In genomic region chr5:17714186-17714585, GRCh38 we compare ENCODE assay signal across 29 cellular contexts.
"Had no signal": no experiment of that assay in that cellular context is flagged by ENCODE, and none has a peak within 500 bp of the region (broad histone marks: within the 10 kb centered on the region; RNA-seq: fewer than 3 reads in every experiment).

No MANE protein-coding gene starts in this region.

- H3K36me3 ChIP-seq: ascending aorta, cardiac muscle cell, WERI-Rb-1 had no signal

- H3K4me3 ChIP-seq: ascending aorta, cardiac muscle cell had no signal

- H3K27me3 ChIP-seq: ascending aorta, cardiac muscle cell had no signal

- DNase-seq: activated CD4-positive, alpha-beta memory T cell treated with anti-CD3 and anti-CD28 coated beads, Interleukin-2, amount 10 ng/mL, durations not matched to agents 7 days and 5 days; activated CD4-positive, alpha-beta T cell treated with anti-CD3 and anti-CD28 coated beads for 1 hour; activated CD4-positive, alpha-beta T cell treated with anti-CD3 and anti-CD28 coated beads for 36 hours; activated CD4-positive, alpha-beta T cell treated with anti-CD3 and anti-CD28 coated beads for 48 hours; activated CD4-positive, alpha-beta T cell treated with anti-CD3 and anti-CD28 coated beads, Interleukin-2, amount 10 ng/mL, durations not matched to agents 7 days and 5 days; activated CD4-positive, alpha-beta T cell treated with anti-CD3 and anti-CD28 coated beads, Interleukin-2, amount 50 U/mL, for 48 hours; activated CD4-positive, CD25-positive, alpha-beta regulatory T cell; activated CD8-positive, alpha-beta memory T cell treated with anti-CD3 and anti-CD28 coated beads for 24 hours; activated CD8-positive, alpha-beta memory T cell treated with anti-CD3 and anti-CD28 coated beads, Interleukin-2, amount 10 ng/mL, durations not matched to agents 7 days and 5 days; activated CD8-positive, alpha-beta memory T cell treated with anti-CD3 and anti-CD28 coated beads, Interleukin-2, amount 50 U/mL, for 48 hours; activated CD8-positive, alpha-beta T cell treated with anti-CD3 and anti-CD28 coated beads, Interleukin-2, amount 10 ng/mL, durations not matched to agents 7 days and 5 days; activated effector memory CD4-positive, alpha-beta T cell treated with Interleukin-2 at 50 U/mL for 16 hours; activated gamma-delta T cell; activated naive CD4-positive, alpha-beta T cell treated with anti-CD3 and anti-CD28 coated beads, Interleukin-2, amount 10 ng/mL, durations not matched to agents 7 days and 5 days; activated naive CD4-positive, alpha-beta T cell treated with Interleukin-2 at 50 U/mL for 16 hours; activated naive CD8-positive, alpha-beta T cell treated with anti-CD3 and anti-CD28 coated beads, Interleukin-2, amount 10 ng/mL, durations not matched to agents 7 days and 5 days; activated naive CD8-positive, alpha-beta T cell treated with anti-CD3 and anti-CD28 coated beads, Interleukin-2, amount 50 U/mL, for 24 hours; activated T-cell treated with anti-CD3 and anti-CD28 coated beads, Interleukin-2, amount 50 U/mL, for 24 hours; activated T-cell treated with anti-CD3 and anti-CD28 coated beads, Interleukin-2, amount 50 U/mL, for 48 hours; amygdala; anterior cingulate cortex; caudate nucleus; cerebellar nuclear complex; T-helper 17 cell; WERI-Rb-1 had no signal

- ATAC-seq: activated CD4-positive, alpha-beta T cell treated with anti-CD3 and anti-CD28 coated beads for 36 hours; activated CD4-positive, CD25-positive, alpha-beta regulatory T cell treated with anti-CD3 and anti-CD28 coated beads, Interleukin-2, amount 50 U/mL, for 24 hours; activated CD8-positive, alpha-beta memory T cell treated with anti-CD3 and anti-CD28 coated beads, Interleukin-2, amount 10 ng/mL, durations not matched to agents 7 days and 5 days; activated CD8-positive, alpha-beta T cell treated with anti-CD3 and anti-CD28 coated beads, Interleukin-2, amount 10 ng/mL, durations not matched to agents 7 days and 5 days; activated naive CD8-positive, alpha-beta T cell treated with anti-CD3 and anti-CD28 coated beads, Interleukin-2, amount 50 U/mL, for 24 hours; T-helper 17 cell; WTC11 had no signal

- H3K4me1 ChIP-seq: ascending aorta had no signal

- H3K9me3 ChIP-seq: ascending aorta had no signal

- H3K27ac ChIP-seq: ascending aorta, cardiac muscle cell, WERI-Rb-1 had no signal
